In genomic region chr6:110355727-110356126, GRCh38 we compare ENCODE assay signal across 19 cellular contexts. TPM values are rescaled to one million over a fixed set of nuclear protein-coding genes. Genes with fewer than 3 reads are reported as not detected.
A peak's percentile ranks its signal among the peaks of the same experiment; 100 is the strongest.
DNase-seq lines count a peak whose midpoint lies in the region; ATAC-seq and TF ChIP-seq lines count a peak whose summit lies in the region.
"Had no signal": no experiment of that assay in that cellular context is flagged by ENCODE, and none has a peak within 500 bp of the region (broad histone marks: within the 10 kb centered on the region; RNA-seq: fewer than 3 reads in every experiment).

No MANE protein-coding gene starts in this region.

- no peaks in the 10 kb centered on the region for H3K9me3 ChIP-seq in upper lobe of left lung
- H3K9me3 ChIP-seq: SK-N-SH, upper lobe of right lung had no signal

- peaks cover 11% of the 10 kb centered on the region for H3K27me3 Mint-ChIP-seq in glutamatergic neuron (ENCODE audit: unreplicated experiment)

- H3K36me3 Mint-ChIP-seq in glutamatergic neuron (ENCODE audit: unreplicated experiment): peaks cover 4% of the 10 kb centered on the region

- intact Hi-C loops in posterior cingulate gyrus (cut with DNase I): loop anchor here (10.0 kb wide), 1 partner anchor 71 kb away; no protein-coding TSS in a partner anchor
- intact Hi-C loops in Right ventricle myocardium inferior (cut with DNase I): no loop called here

- TF ChIP-seq EP300 in upper lobe of left lung (IDR thresholded peaks at IDR 0.05): no peak

- H3K4me1 Mint-ChIP-seq in glutamatergic neuron (ENCODE audit: low read depth, unreplicated experiment): peaks cover 55% of the 10 kb centered on the region

- peak overlapping the region; percentile 86 for H3K4me3 Mint-ChIP-seq in glutamatergic neuron (ENCODE audit: unreplicated experiment)

- 81 to 93% methylated on average over 2 of the region's 2 CpGs for WGBS in upper lobe of left lung, 2 donors

- H3K9me3 Mint-ChIP-seq in glutamatergic neuron (ENCODE audit: unreplicated experiment): peaks cover 17% of the 10 kb centered on the region
- H3K9me3 Mint-ChIP-seq: natural killer cell treated with Interleukin-12 subunit alpha and Interleukin-12 subunit beta and Interleukin-15 and Interleukin-18, amount 100 ng/mL, for 72 hours had no signal

- DNase-seq in DMS 273 treated with DMSO at 0.1 percent for 48 hours (lab: John Stamatoyannopoulos, UW): peak; percentile 45
- peak; percentile 74 to 83 for DNase-seq in NCI-H526 (lab: John Stamatoyannopoulos, UW)
- DNase-seq in glutamatergic neuron: no peak
- peak in 8 of 10 donors; percentile 46 to 94 (median 69) for DNase-seq in posterior cingulate gyrus
- DNase-seq in COLO668 (lab: John Stamatoyannopoulos, UW; ENCODE audit: unreplicated experiment): no peak
- DNase-seq in upper lobe of left lung: no peak
- DNase-seq in Right ventricle myocardium inferior (ENCODE audit: missing footprints): no peak
- DNase-seq: activated T-cell treated with anti-CD3 and anti-CD28 coated beads, Interleukin-2, amount 50 U/mL, for 1 hour; effector memory CD4-positive, alpha-beta T cell; NCI-H510A treated with DMSO at 0.1 percent for 48 hours; right cardiac atrium; SK-N-SH; stimulated activated CD4-positive, alpha-beta T cell treated with anti-CD3 and anti-CD28 coated beads, Interleukin-2, amount 100 ng/mL, for 48 hours; upper lobe of right lung had no signal

- H3K27me3 ChIP-seq in upper lobe of left lung: peaks cover 0 to 7% (median 3%) of the 10 kb centered on the region in 4 donors

- ATAC-seq in GM21447 (IDR thresholded peaks at IDR 0.05; ENCODE audit: unreplicated experiment) (no peak), upper lobe of left lung (ENCODE audit: low FRiP score in 2 of 2) (no peak), Right ventricle myocardium inferior (no peak)
- ATAC-seq: activated naive CD4-positive, alpha-beta T cell treated with anti-CD3 and anti-CD28 coated beads, Interleukin-2, amount 50 U/mL, for 72 hours; natural killer cell treated with Interleukin-12 subunit alpha and Interleukin-12 subunit beta and Interleukin-15 and Interleukin-18, amount 100 ng/mL, for 72 hours; Panc1; right cardiac atrium; upper lobe of right lung had no signal

- no peaks in the 10 kb centered on the region for H3K36me3 ChIP-seq in upper lobe of left lung
- H3K36me3 ChIP-seq: upper lobe of right lung had no signal

- peaks cover 0 to 12% (median 9%) of the 10 kb centered on the region in 4 donors for H3K4me1 ChIP-seq in upper lobe of left lung

- TF ChIP-seq POLR2A in upper lobe of left lung (IDR thresholded peaks at IDR 0.05): no peak

- no peak overlapping the region for H3K27ac ChIP-seq in upper lobe of left lung
- H3K27ac ChIP-seq: upper lobe of right lung had no signal

- H3K27ac Mint-ChIP-seq in glutamatergic neuron (ENCODE audit: unreplicated experiment): peak overlapping the region; percentile 96
- H3K27ac Mint-ChIP-seq: activated naive CD4-positive, alpha-beta T cell treated with anti-CD3 and anti-CD28 coated beads, Interleukin-2, amount 50 U/mL, for 72 hours; natural killer cell treated with Interleukin-12 subunit alpha and Interleukin-12 subunit beta and Interleukin-15 and Interleukin-18, amount 100 ng/mL, for 72 hours had no signal

- H3K4me3 ChIP-seq in upper lobe of left lung: no peak overlapping the region
- H3K4me3 ChIP-seq: upper lobe of right lung had no signal

- TF ChIP-seq CTCF in glutamatergic neuron (IDR thresholded peaks at IDR 0.05; ENCODE audit: partially characterized antibody, unreplicated experiment) (no peak), upper lobe of left lung (IDR thresholded peaks at IDR 0.05) (no peak)

RNA-seq across cellular contexts. Expression of gene METTL24, which starts 2.4 kb away (rescaled TPM):
- total RNA-seq in glutamatergic neuron (ENCODE audit: unreplicated experiment): 1.5 TPM
- 1 to 10 TPM in 4 of 6 donors, under 1 TPM in 1, not detected in 1; 0.78 to 2.7 (median 1.8) TPM for total RNA-seq in upper lobe of left lung
- total RNA-seq in Right ventricle myocardium inferior: 1.1 TPM
- total RNA-seq: activated naive CD4-positive, alpha-beta T cell treated with anti-CD3 and anti-CD28 coated beads, Interleukin-2, amount 50 U/mL, for 72 hours; bronchial epithelial cell; natural killer cell treated with Interleukin-12 subunit alpha and Interleukin-12 subunit beta and Interleukin-15 and Interleukin-18, amount 100 ng/mL, for 72 hours had no signal

RNA-seq across cellular contexts. Expression of gene DDO, which starts 59.6 kb away (rescaled TPM):
- total RNA-seq in glutamatergic neuron (ENCODE audit: unreplicated experiment) (not detected), upper lobe of left lung (1 to 10 TPM; 1.4 to 7.6 (median 3.2) TPM), Right ventricle myocardium inferior (29.7 TPM)
- total RNA-seq: bronchial epithelial cell had no signal

Comparison
In these comparisons a context has a peak if more than half of its experiments do, and no peak if none do; other contexts are left out.
1. DNase-seq: peak in DMS 273 treated with DMSO at 0.1 percent for 48 hours (single experiment), NCI-H526 (2 of 2) and posterior cingulate gyrus (8 of 10); none in glutamatergic neuron (single experiment), COLO668 (single experiment), upper lobe of left lung (0 of 2) and Right ventricle myocardium inferior (single experiment).